In the genomic region with DNA sequence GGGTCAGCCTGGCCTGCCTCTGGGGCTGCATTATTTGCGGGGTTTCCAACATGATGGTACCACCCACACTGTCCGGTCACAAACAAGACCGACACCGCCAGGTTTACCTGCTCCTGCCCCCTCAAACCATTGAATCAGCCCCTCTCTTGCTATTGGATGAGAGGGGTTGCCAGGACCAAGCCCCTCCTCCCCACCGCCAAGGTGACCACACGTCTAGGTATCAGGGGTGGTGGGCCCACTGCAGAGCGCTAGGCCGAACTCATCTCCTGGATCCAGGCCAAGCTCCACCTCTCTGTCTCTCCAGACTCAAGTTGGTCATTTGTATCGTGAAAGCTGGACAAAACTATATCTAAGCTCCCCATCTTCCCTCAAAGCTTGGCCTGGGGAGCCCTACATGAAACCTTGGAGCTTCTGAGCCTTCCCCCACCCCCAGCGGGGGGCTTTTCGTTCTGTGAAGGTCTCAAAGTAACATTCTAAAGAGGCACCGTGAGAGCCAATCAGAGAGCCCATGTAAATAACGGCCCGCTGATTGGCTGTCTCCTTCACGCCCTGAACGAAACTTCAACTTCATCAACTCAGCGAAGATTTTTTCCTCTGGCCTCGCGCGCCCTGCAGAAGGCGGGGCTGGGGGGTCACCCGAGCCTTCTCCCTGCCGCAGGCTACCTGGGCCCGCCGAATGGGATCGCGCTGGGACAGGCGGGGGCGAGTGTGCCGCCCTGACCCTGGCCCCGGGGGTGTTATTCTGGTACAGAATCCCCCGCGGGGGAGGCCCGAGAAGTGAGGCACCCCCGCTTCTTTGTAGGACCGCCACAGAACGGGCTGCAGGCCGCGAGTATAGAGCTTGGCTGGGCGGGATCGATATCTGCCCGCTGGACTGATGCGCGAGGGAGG, we compare ENCODE assay signal across 9 cellular contexts. TPM values are rescaled to one million over a fixed set of nuclear protein-coding genes. Genes with fewer than 3 reads are reported as not detected.
A peak's percentile ranks its signal among the peaks of the same experiment; 100 is the strongest.
DNase-seq lines count a peak whose midpoint lies in the region; ATAC-seq and TF ChIP-seq lines count a peak whose summit lies in the region.
"Had no signal": no experiment of that assay in that cellular context is flagged by ENCODE, and none has a peak within 500 bp of the region (broad histone marks: within the 10 kb centered on the region; RNA-seq: fewer than 3 reads in every experiment).

No MANE protein-coding gene starts in this region.

- no peak for TF ChIP-seq POLR2A in esophagus squamous epithelium (IDR thresholded peaks at IDR 0.05)

- intact Hi-C loops in esophagus squamous epithelium (cut with DNase I) = no loop called here

- no peak for TF ChIP-seq CTCF in esophagus squamous epithelium (IDR thresholded peaks at IDR 0.05)

- H3K4me3 Mint-ChIP-seq in activated T-cell treated with anti-CD3 and anti-CD28 coated beads, Interleukin-2, amount 50 U/mL, for 4 hours = peak overlapping the region; percentile 81

- peaks cover 0 to 55% (median 14%) of the 10 kb centered on the region in 4 donors for H3K27me3 ChIP-seq in esophagus squamous epithelium
- peaks cover 18 to 28% of the 10 kb centered on the region in 2 donors for H3K27me3 ChIP-seq in muscle layer of colon (ENCODE audit: control insufficient read depth in 1 of 2, insufficient read depth in 2 of 2, low read length in 2 of 2)

- H3K36me3 Mint-ChIP-seq in activated T-cell treated with anti-CD3 and anti-CD28 coated beads, Interleukin-2, amount 50 U/mL, for 4 hours (ENCODE audit: insufficient read depth) = no peaks in the 10 kb centered on the region

- H3K4me1 Mint-ChIP-seq in activated T-cell treated with anti-CD3 and anti-CD28 coated beads, Interleukin-2, amount 50 U/mL, for 4 hours (ENCODE audit: low read depth) = peaks cover 21% of the 10 kb centered on the region

- H3K27ac ChIP-seq in esophagus squamous epithelium (peak overlapping the region; percentile 30 to 66 (median 48)), muscle layer of colon (ENCODE audit: low read depth, low read length) (peak overlapping the region; percentile 24), substantia nigra (ENCODE audit: low read depth, low read length, poor library complexity, severe bottlenecking) (peak overlapping the region; percentile 76)
- H3K27ac ChIP-seq: VCaP had no signal

- H3K36me3 ChIP-seq in esophagus squamous epithelium (no peaks in the 10 kb centered on the region), muscle layer of colon (ENCODE audit: insufficient read depth, low read length) (no peaks in the 10 kb centered on the region)

- no peaks in the 10 kb centered on the region for H3K9me3 Mint-ChIP-seq in activated T-cell treated with anti-CD3 and anti-CD28 coated beads, Interleukin-2, amount 50 U/mL, for 4 hours

- H3K4me3 ChIP-seq in esophagus squamous epithelium (peak overlapping the region; percentile 22 to 63 (median 45)), muscle layer of colon (ENCODE audit: low read depth in 1 of 2, low read length in 2 of 2) (peak overlapping the region; percentile 39 to 48)

- ATAC-seq in HG02642 (IDR thresholded peaks at IDR 0.05; ENCODE audit: poor library complexity, unreplicated experiment) = peak; percentile 32
- ATAC-seq in activated T-cell treated with anti-CD3 and anti-CD28 coated beads, Interleukin-2, amount 50 U/mL, for 4 hours = peak; percentile 16 to 23
- ATAC-seq in HG03457 (IDR thresholded peaks at IDR 0.05; ENCODE audit: unreplicated experiment) = no peak

- 16 to 41% methylated on average over 5 to 13 of the region's 44 CpGs for WGBS in esophagus squamous epithelium, 2 donors

- H3K9me3 ChIP-seq in esophagus squamous epithelium = no peaks in the 10 kb centered on the region
- H3K9me3 ChIP-seq in muscle layer of colon (ENCODE audit: low read length) = no peaks in the 10 kb centered on the region

- peaks cover 9% of the 10 kb centered on the region for H3K27me3 Mint-ChIP-seq in activated T-cell treated with anti-CD3 and anti-CD28 coated beads, Interleukin-2, amount 50 U/mL, for 4 hours (ENCODE audit: low read depth)

- H3K4me1 ChIP-seq in esophagus squamous epithelium (peaks cover 17 to 40% (median 37%) of the 10 kb centered on the region in 3 donors), muscle layer of colon (ENCODE audit: insufficient read depth, low read length) (peaks cover 29% of the 10 kb centered on the region)

- DNase-seq in DMS79 (lab: John Stamatoyannopoulos, UW) (peak; percentile 24), NCI-H748 treated with DMSO at 0.1 percent for 48 hours (lab: John Stamatoyannopoulos, UW) (peak; percentile 29), esophagus squamous epithelium (lab: John Stamatoyannopoulos, UW) (no peak), substantia nigra (lab: John Stamatoyannopoulos, UW) (peak in 33 of 49 donors; percentile 28 to 96 (median 63))
- DNase-seq in activated T-cell treated with anti-CD3 and anti-CD28 coated beads, Interleukin-2, amount 50 U/mL, for 4 hours = peak; percentile 35

- H3K9ac ChIP-seq in muscle layer of colon (ENCODE audit: low read length) = no peak overlapping the region

RNA-seq across cellular contexts. Expression of a gene that starts 49.6 kb away (rescaled TPM):
- not detected for total RNA-seq in activated T-cell treated with anti-CD3 and anti-CD28 coated beads, Interleukin-2, amount 50 U/mL, for 4 hours
- not detected for total RNA-seq in esophagus squamous epithelium

Comparison
In these comparisons a context has a peak if more than half of its experiments do, and no peak if none do; other contexts are left out.
1. H3K27ac ChIP-seq: peak in every context shown above with its lines; median percentile 76 in substantia nigra; 48 in esophagus squamous epithelium; 24 in muscle layer of colon.